24 cellular contexts compared by ENCODE assay signal in genomic region chr7:43085017-43085416, GRCh38. TPM values are rescaled to one million over a fixed set of nuclear protein-coding genes. Genes with fewer than 3 reads are reported as not detected.
DNase-seq lines count a peak whose midpoint lies in the region; ATAC-seq and TF ChIP-seq lines count a peak whose summit lies in the region.
"Had no signal": no experiment of that assay in that cellular context is flagged by ENCODE, and none has a peak within 500 bp of the region (broad histone marks: within the 10 kb centered on the region; RNA-seq: fewer than 3 reads in every experiment).

No MANE protein-coding gene starts in this region.

- H3K9me3 Mint-ChIP-seq in GM23338: no peaks in the 10 kb centered on the region
- H3K9me3 Mint-ChIP-seq in WTC11: peaks cover 16% of the 10 kb centered on the region
- H3K9me3 Mint-ChIP-seq in endodermal cell: no peaks in the 10 kb centered on the region
- H3K9me3 Mint-ChIP-seq in nephron progenitor cell: no peaks in the 10 kb centered on the region
- H3K9me3 Mint-ChIP-seq: HFFc6 had no signal

- H3K27ac Mint-ChIP-seq in GM23338 (no peak overlapping the region), WTC11 (no peak overlapping the region), endodermal cell (no peak overlapping the region), nephron progenitor cell (peak overlapping the region; percentile 29)
- H3K27ac Mint-ChIP-seq: CD14-positive monocyte; CD4-positive, alpha-beta T cell; CD8-positive, alpha-beta memory T cell; HFFc6 had no signal

- H3K4me3 Mint-ChIP-seq in GM23338: no peak overlapping the region
- no peak overlapping the region for H3K4me3 Mint-ChIP-seq in WTC11
- H3K4me3 Mint-ChIP-seq in endodermal cell: no peak overlapping the region
- H3K4me3 Mint-ChIP-seq in nephron progenitor cell: no peak overlapping the region
- H3K4me3 Mint-ChIP-seq: CD14-positive monocyte; CD4-positive, alpha-beta T cell; CD8-positive, alpha-beta memory T cell; HFFc6 had no signal

- no peaks in the 10 kb centered on the region for H3K79me2 ChIP-seq in GM23338 (replicated peaks; ENCODE audit: insufficient read depth)

- H3K27me3 ChIP-seq in GM23338 (ENCODE audit: insufficient read depth): no peaks in the 10 kb centered on the region
- H3K27me3 ChIP-seq in endodermal cell (ENCODE audit: control insufficient read depth, insufficient read depth, low read length, poor library complexity, severe bottlenecking): no peaks in the 10 kb centered on the region
- H3K27me3 ChIP-seq in lower lobe of right lung (ENCODE audit: low read depth): no peaks in the 10 kb centered on the region
- peaks cover 4% of the 10 kb centered on the region for H3K27me3 ChIP-seq in effector memory CD4-positive, alpha-beta T cell (replicated peaks; ENCODE audit: control insufficient read depth, insufficient read depth, low read length, poor library complexity, severe bottlenecking)
- H3K27me3 ChIP-seq: BE2C; BLaER1 treated with 17β-estradiol and CSF1 and Interleukin-3, amounts not matched to agents 10 nM and 100 nM had no signal

- H2AFZ ChIP-seq in GM23338: peak overlapping the region; percentile 44; the same call in 1 of the 2 replicates
- H2AFZ ChIP-seq: GM23248 had no signal

- no peaks in the 10 kb centered on the region for H3K27me3 Mint-ChIP-seq in GM23338 (ENCODE audit: insufficient read depth, low read depth, poor library complexity)
- H3K27me3 Mint-ChIP-seq in WTC11 (ENCODE audit: low read depth): no peaks in the 10 kb centered on the region; the same call in 1 of the 2 replicates
- no peaks in the 10 kb centered on the region for H3K27me3 Mint-ChIP-seq in endodermal cell (ENCODE audit: insufficient read depth)
- peaks cover 7% of the 10 kb centered on the region for H3K27me3 Mint-ChIP-seq in nephron progenitor cell (ENCODE audit: low read depth, poor library complexity)

- intact Hi-C loops in lower lobe of right lung (cut with DNase I): no loop called here

- no peaks in the 10 kb centered on the region; the same call in 1 of the 2 replicates for H3K9me2 ChIP-seq in GM23338 (ENCODE audit: insufficient read depth)

- H3K4me1 Mint-ChIP-seq in GM23338 (peaks cover 5% of the 10 kb centered on the region; the same call in 1 of the 3 replicates), WTC11 (no peaks in the 10 kb centered on the region), endodermal cell (peaks cover 7% of the 10 kb centered on the region), nephron progenitor cell (no peaks in the 10 kb centered on the region)
- H3K4me1 Mint-ChIP-seq: CD14-positive monocyte; CD8-positive, alpha-beta memory T cell had no signal

- H3K4me3 ChIP-seq in GM23338 (no peak overlapping the region), endodermal cell (ENCODE audit: low read length) (no peak overlapping the region), lower lobe of right lung (no peak overlapping the region)
- H3K4me3 ChIP-seq in effector memory CD4-positive, alpha-beta T cell (ENCODE audit: insufficient read depth, low read depth, low read length, poor library complexity, severe bottlenecking): no peak overlapping the region
- H3K4me3 ChIP-seq: A549; BLaER1 treated with 17β-estradiol and CSF1 and Interleukin-3, amounts not matched to agents 10 nM and 100 nM; GM23248; HAP-1 had no signal

- no peaks in the 10 kb centered on the region for H3K36me3 ChIP-seq in GM23338 (ENCODE audit: insufficient read depth)
- H3K36me3 ChIP-seq in endodermal cell (ENCODE audit: control insufficient read depth, insufficient read depth, low read length): no peaks in the 10 kb centered on the region
- no peaks in the 10 kb centered on the region for H3K36me3 ChIP-seq in lower lobe of right lung
- no peaks in the 10 kb centered on the region for H3K36me3 ChIP-seq in effector memory CD4-positive, alpha-beta T cell (ENCODE audit: control insufficient read depth, insufficient read depth, low read length)
- H3K36me3 ChIP-seq: BE2C; BLaER1 treated with 17β-estradiol and CSF1 and Interleukin-3, amounts not matched to agents 10 nM and 100 nM; HAP-1 had no signal

- no peaks in the 10 kb centered on the region for H3F3A ChIP-seq in GM23338 (replicated peaks; ENCODE audit: low read depth)

- H4K20me1 ChIP-seq in GM23338 (replicated peaks; ENCODE audit: insufficient read depth): no peaks in the 10 kb centered on the region
- H4K20me1 ChIP-seq: BLaER1 treated with 17β-estradiol and CSF1 and Interleukin-3, amounts not matched to agents 10 nM and 100 nM had no signal

- H3K36me3 Mint-ChIP-seq in GM23338 (ENCODE audit: low read depth) (peaks cover 3% of the 10 kb centered on the region; the same call in 1 of the 3 replicates), WTC11 (no peaks in the 10 kb centered on the region), endodermal cell (ENCODE audit: low read depth) (no peaks in the 10 kb centered on the region), nephron progenitor cell (ENCODE audit: low read depth) (no peaks in the 10 kb centered on the region)
- H3K36me3 Mint-ChIP-seq: CD14-positive monocyte; CD8-positive, alpha-beta memory T cell had no signal

- H3K9me3 ChIP-seq in endodermal cell (ENCODE audit: control insufficient read depth, low read length) (no peaks in the 10 kb centered on the region), lower lobe of right lung (no peaks in the 10 kb centered on the region)
- no peaks in the 10 kb centered on the region for H3K9me3 ChIP-seq in effector memory CD4-positive, alpha-beta T cell (ENCODE audit: control insufficient read depth, low read length)
- H3K9me3 ChIP-seq: A549, BE2C, HAP-1 had no signal

- H3K4me1 ChIP-seq in GM23338 (ENCODE audit: insufficient read depth) (peaks cover 4% of the 10 kb centered on the region; the same call in 1 of the 2 replicates), endodermal cell (ENCODE audit: control insufficient read depth, insufficient read depth, low read length) (no peaks in the 10 kb centered on the region), lower lobe of right lung (no peaks in the 10 kb centered on the region)
- no peaks in the 10 kb centered on the region for H3K4me1 ChIP-seq in effector memory CD4-positive, alpha-beta T cell (ENCODE audit: control insufficient read depth, insufficient read depth, low read length, poor library complexity, severe bottlenecking)
- H3K4me1 ChIP-seq: A549; BE2C; BLaER1 treated with 17β-estradiol and CSF1 and Interleukin-3, amounts not matched to agents 10 nM and 100 nM; HAP-1 had no signal

- ATAC-seq in GM23338 (peak; percentile 58), WTC11 (peak; percentile 72), lower lobe of right lung (no peak), HG03175 (IDR thresholded peaks at IDR 0.05; ENCODE audit: unreplicated experiment) (no peak)
- ATAC-seq: A549 had no signal

- TF ChIP-seq CTCF in GM23338 (conservative IDR thresholded peaks at IDR 0.05; ENCODE audit: low read depth in 2 of 2): no peak
- no peak for TF ChIP-seq CTCF in WTC11 (IDR thresholded peaks at IDR 0.05)
- TF ChIP-seq CTCF in endodermal cell (conservative IDR thresholded peaks at IDR 0.05): no peak
- no peak for TF ChIP-seq CTCF in nephron progenitor cell (IDR thresholded peaks at IDR 0.05)
- no peak for TF ChIP-seq CTCF in lower lobe of right lung (IDR thresholded peaks at IDR 0.05)

- CTCF ChIA-PET in WTC11 (lab: Charles Lee): interaction anchor here (1.6 kb wide), 1 partner anchor 23 kb away, joined by 8 read pairs; no protein-coding TSS in a partner anchor

- H3K27ac ChIP-seq in GM23338 (ENCODE audit: low read depth): no peak overlapping the region
- no peak overlapping the region for H3K27ac ChIP-seq in endodermal cell (ENCODE audit: low read depth, low read length)
- no peak overlapping the region for H3K27ac ChIP-seq in lower lobe of right lung
- no peak overlapping the region for H3K27ac ChIP-seq in effector memory CD4-positive, alpha-beta T cell (ENCODE audit: insufficient read depth, low read length, poor library complexity, severe bottlenecking)
- H3K27ac ChIP-seq: A549; BLaER1 treated with 17β-estradiol and CSF1 and Interleukin-3, amounts not matched to agents 10 nM and 100 nM; GM23248 had no signal

- 87% methylated on average over 2 of the region's 2 CpGs; no CpG with 5 or more reads in 1 of the 2 experiments for WGBS in endodermal cell (ENCODE audit: insufficient coverage in 1 of 2, insufficient read length in 1 of 2), 2 experiments

- DNase-seq in GM23338 (ENCODE audit: low spot score) (no peak), WTC11 (ENCODE audit: low spot score) (no peak), endodermal cell (peak; percentile 50), nephron progenitor cell (no peak), lower lobe of right lung (no peak)
- no peak for DNase-seq in effector memory CD4-positive, alpha-beta T cell
- no peak for DNase-seq in activated CD8-positive, alpha-beta memory T cell treated with anti-CD3 and anti-CD28 coated beads, Interleukin-2, amount 50 U/mL, for 48 hours
- DNase-seq: 8988T; ACHN; AML-193; BE2C; CD4-positive, alpha-beta T cell; CD8-positive, alpha-beta memory T cell; DMS53; DMS79 treated with DMSO at 0.1 percent for 48 hours; GF-D8; GM23248; HFFc6 had no signal

- H3K4me2 ChIP-seq in GM23338: no peak overlapping the region
- H3K4me2 ChIP-seq: A549; BLaER1 treated with 17β-estradiol and CSF1 and Interleukin-3, amounts not matched to agents 10 nM and 100 nM had no signal

- H3K9ac ChIP-seq in endodermal cell (ENCODE audit: extremely low read depth, low read length, poor library complexity, severe bottlenecking): no peak overlapping the region
- H3K9ac ChIP-seq: BLaER1 treated with 17β-estradiol and CSF1 and Interleukin-3, amounts not matched to agents 10 nM and 100 nM; GM23248 had no signal

- POLR2A ChIA-PET in WTC11 (lab: Charles Lee): no interaction called here

TF ChIP-seq in GM23338, 12 proteins besides CTCF, POLR2A, EP300 and RAD21 (continues in another document):
- no peak for TF ChIP-seq EZH2 (IDR thresholded peaks at IDR 0.05; ENCODE audit: low read depth, unreplicated experiment)

TF ChIP-seq in WTC11, 78 proteins besides CTCF, POLR2A, EP300 and RAD21 (continues in another document):
- TF ChIP-seq ZNF263 (CRISPR knock-in tag; IDR thresholded peaks at IDR 0.05; ENCODE audit: low read depth) (no peak), SP1 (CRISPR knock-in tag; conservative IDR thresholded peaks at IDR 0.05) (no peak), ELF4 (CRISPR knock-in tag; IDR thresholded peaks at IDR 0.05; ENCODE audit: low read depth) (no peak), ZNF423 (CRISPR knock-in tag; IDR thresholded peaks at IDR 0.05) (no peak), MLX (CRISPR knock-in tag; IDR thresholded peaks at IDR 0.05) (no peak)

RNA-seq across cellular contexts. Expression of gene HECW1, which starts 27.4 kb away (rescaled TPM):
- total RNA-seq in GM23338 (2014; rRNA removed; shearing (Covaris generic)): 19.2 and 21.8 TPM in 2 replicates
- polyA plus RNA-seq in GM23338 (2016; fragmentation: Nextera tagmentation; extraction: Ambion mirVana): 6.1 and 11.0 TPM in 2 replicates
- 4.9 to 6.1 TPM (median 5.4 TPM) in 3 replicates for total RNA-seq in WTC11 (2021)
- 10 to 100 TPM in 1 of 2 donors, 1 to 10 TPM in 1; 4.6 to 12.0 TPM for total RNA-seq in endodermal cell
- polyA plus RNA-seq in endodermal cell (2013, experiment 1 of 2): 1.6 TPM
- 0.62 TPM for polyA plus RNA-seq in endodermal cell (2013, experiment 2 of 2)
- 0.06 TPM for total RNA-seq in lower lobe of right lung
- total RNA-seq: CD4-positive, alpha-beta T cell; CD8-positive, alpha-beta memory T cell; G401 had no signal
- polyA plus RNA-seq: CD14-positive monocyte; CD8-positive, alpha-beta memory T cell had no signal

Comparison
In these comparisons a context has a peak if more than half of its experiments do, and no peak if none do; other contexts are left out.
1. ATAC-seq: peak in GM23338 (single experiment) and WTC11 (single experiment); none in lower lobe of right lung (0 of 2) and HG03175 (single experiment).